Comparison of ENCODE assay signal across 32 cellular contexts in the genomic region with DNA sequence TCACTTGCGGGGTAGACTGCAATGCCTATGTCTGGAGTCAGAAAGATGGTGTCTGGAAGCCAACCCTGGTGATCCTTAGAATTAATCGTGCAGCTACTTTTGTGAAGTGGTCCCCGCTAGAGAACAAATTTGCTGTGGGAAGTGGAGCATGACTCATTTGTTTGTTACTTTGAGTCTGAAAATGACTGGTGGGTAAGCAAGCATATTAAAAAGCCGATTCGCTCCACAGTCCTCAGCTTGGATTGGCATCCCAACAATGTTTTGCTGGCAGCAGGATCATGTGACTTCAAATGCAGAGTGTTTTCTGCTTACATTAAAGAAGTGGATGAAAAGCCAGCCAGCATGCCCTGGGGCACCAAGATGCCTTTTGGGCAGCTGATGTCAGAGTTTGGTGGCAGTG. TPM values are rescaled to one million over a fixed set of nuclear protein-coding genes. Genes with fewer than 3 reads are reported as not detected.
"Had no signal": no experiment of that assay in that cellular context is flagged by ENCODE, and none has a peak within 500 bp of the region (broad histone marks: within the 10 kb centered on the region; RNA-seq: fewer than 3 reads in every experiment).

No MANE protein-coding gene starts in this region.

- H3K4me1 ChIP-seq: adrenal gland, ascending aorta, gastrocnemius medialis, pancreas, prostate gland, sigmoid colon, stomach, tibial nerve had no signal

- H3K4me3 ChIP-seq: adrenal gland, ascending aorta, coronary artery, gastrocnemius medialis, pancreas, prostate gland, sigmoid colon, stomach, tibial nerve had no signal

- H3K27me3 ChIP-seq: adrenal gland, ascending aorta, brain microvascular endothelial cell, dorsolateral prefrontal cortex, gastrocnemius medialis, pancreas, sigmoid colon, stomach, tibial nerve had no signal

- DNase-seq: activated CD4-positive, alpha-beta T cell treated with anti-CD3 and anti-CD28 coated beads for 4 hours; activated CD4-positive, alpha-beta T cell treated with anti-CD3 and anti-CD28 coated beads, Interleukin-2, amount 50 U/mL, for 4 hours; activated naive CD4-positive, alpha-beta T cell treated with Interleukin-2 at 50 U/mL for 16 hours; activated naive CD8-positive, alpha-beta T cell treated with anti-CD3 and anti-CD28 coated beads for 36 hours; activated T-cell treated with anti-CD3 and anti-CD28 coated beads for 4 hours; activated T-cell treated with anti-CD3 and anti-CD28 coated beads, Interleukin-2, amount 50 U/mL, for 72 hours; adrenal gland; brain microvascular endothelial cell; dorsolateral prefrontal cortex; effector memory CD4-positive, alpha-beta T cell; erythroblast; gastrocnemius medialis; glutamatergic neuron; left ventricle myocardium superior; nephron progenitor cell; pancreas; retina; sigmoid colon; stimulated activated CD4-positive, alpha-beta T cell treated with anti-CD3 and anti-CD28 coated beads, Interleukin-15, amount 100 ng/mL, for 24 hours; stimulated activated CD4-positive, alpha-beta T cell treated with anti-CD3 and anti-CD28 coated beads, Interleukin-2, amount 100 ng/mL, for 24 hours; stimulated activated naive B cell treated with anti-CD40 and anti-IgM and Interleukin-4, amounts not matched to agents 10 μg/mL and 1 μg/mL and 100 μg/mL, for 72 hours; stomach; T-helper 1 cell had no signal

- H3K27ac ChIP-seq: adrenal gland, ascending aorta, brain microvascular endothelial cell, coronary artery, dorsolateral prefrontal cortex, gastrocnemius medialis, pancreas, prostate gland, sigmoid colon, stomach, tibial nerve had no signal

- H3K9me3 ChIP-seq: adrenal gland, ascending aorta, gastrocnemius medialis, pancreas, prostate gland, sigmoid colon, tibial nerve had no signal

- H3K36me3 ChIP-seq: adrenal gland, ascending aorta, brain microvascular endothelial cell, gastrocnemius medialis, pancreas, prostate gland, sigmoid colon, stomach, tibial nerve had no signal

RNA-seq across cellular contexts. Expression of a gene that starts 9.5 kb away (rescaled TPM):
- total RNA-seq: activated naive CD8-positive, alpha-beta T cell treated with anti-CD3 and anti-CD28 coated beads for 36 hours; activated T-cell treated with anti-CD3 and anti-CD28 coated beads, Interleukin-2, amount 50 U/mL, for 72 hours; adrenal gland; ascending aorta; cardiac septum; cerebellum; left ventricle myocardium superior; lung microvascular endothelial cell; mucosa of gallbladder; pancreas; stomach; tibial nerve; urinary bladder had no signal
- polyA plus RNA-seq: adrenal gland, pancreas, sigmoid colon, stomach had no signal

RNA-seq across cellular contexts. Expression of a gene that starts 40.3 kb away (rescaled TPM):
- total RNA-seq: activated naive CD8-positive, alpha-beta T cell treated with anti-CD3 and anti-CD28 coated beads for 36 hours; activated T-cell treated with anti-CD3 and anti-CD28 coated beads, Interleukin-2, amount 50 U/mL, for 72 hours; adrenal gland; ascending aorta; cardiac septum; cerebellum; gastrocnemius medialis; left ventricle myocardium superior; lung microvascular endothelial cell; mucosa of gallbladder; pancreas; prostate gland; sigmoid colon; stomach; tibial nerve; urinary bladder had no signal
- polyA plus RNA-seq: adrenal gland, pancreas, sigmoid colon, stomach, urinary bladder had no signal
